In genomic region chr3:41370765-41371535, GRCh38 we compare ENCODE assay signal across 7 cellular contexts.
DNase-seq lines count a peak whose midpoint lies in the region; TF ChIP-seq lines count a peak whose summit lies in the region.
"Not testable (repeated sequence)": the region's sequence is repeated elsewhere in the genome, so short reads cannot be mapped to it uniquely, and the experiment has no call there.

No MANE protein-coding gene starts in this region.

- WGBS in endodermal cell (ENCODE audit: insufficient coverage in 1 of 2, insufficient read length in 1 of 2), 2 experiments, result 64 to 75% methylated on average over 5 to 11 of the region's 11 CpGs
- no CpG with 5 or more reads among the region's 11 CpGs for WGBS in mesendoderm (ENCODE audit: extremely low coverage, insufficient coverage, low lambda C conversion rate)

- not testable (repeated sequence) for H2AK5ac ChIP-seq in mesendoderm (ENCODE audit: low read length)

- not testable (repeated sequence) for H3K4ac ChIP-seq in mesendoderm (ENCODE audit: low read depth, low read length)

- H3K4me3 ChIP-seq in endodermal cell (ENCODE audit: low read length); mesendoderm (ENCODE audit: low read length); parathyroid adenoma (ENCODE audit: low read depth, low read length): not testable (repeated sequence)

- H3K9me3 Mint-ChIP-seq in endodermal cell, result peaks cover 11% of the 10 kb centered on the region

- H3K79me1 ChIP-seq in mesendoderm (ENCODE audit: low read length), result not testable (repeated sequence)

- not testable (repeated sequence) for H3K4me3 Mint-ChIP-seq in endodermal cell

- not testable (repeated sequence) for H3K56ac ChIP-seq in mesendoderm (ENCODE audit: low read length)

- TF ChIP-seq CTCF in endodermal cell (conservative IDR thresholded peaks at IDR 0.05); parathyroid adenoma (IDR thresholded peaks at IDR 0.05): not testable (repeated sequence)

- H3K27ac ChIP-seq in endodermal cell (ENCODE audit: low read depth, low read length); mesendoderm (ENCODE audit: low read depth, low read length); parathyroid adenoma: not testable (repeated sequence)

- H3K79me2 ChIP-seq in mesendoderm (ENCODE audit: control insufficient read depth, insufficient read depth, low read length); parathyroid adenoma: not testable (repeated sequence)

- H3K4me2 ChIP-seq in mesendoderm (ENCODE audit: low read length); parathyroid adenoma (ENCODE audit: low read length): not testable (repeated sequence)

- not testable (repeated sequence) for H3K27me3 Mint-ChIP-seq in endodermal cell (ENCODE audit: insufficient read depth)

- peak; percentile 61 for DNase-seq in HT-29 (ENCODE audit: low spot score)
- peak; percentile 33 for DNase-seq in NCI-H2227 (lab: John Stamatoyannopoulos, UW; ENCODE audit: unreplicated experiment)
- peak; percentile 29 for DNase-seq in NCI-H82 (lab: John Stamatoyannopoulos, UW)
- peak; percentile 47 for DNase-seq in astrocyte of the hippocampus (ENCODE audit: low read depth, low spot score)
- DNase-seq in endodermal cell, result peak; percentile 67
- DNase-seq in mesendoderm, result peak; percentile 49

- not testable (repeated sequence) for H3K18ac ChIP-seq in mesendoderm (ENCODE audit: low read length)

- H2BK5ac ChIP-seq in mesendoderm (ENCODE audit: low read length), result not testable (repeated sequence)

- not testable (repeated sequence) for H3K27me3 ChIP-seq in endodermal cell (ENCODE audit: control insufficient read depth, insufficient read depth, low read length, poor library complexity, severe bottlenecking); mesendoderm (ENCODE audit: insufficient read depth, low read length, poor library complexity); parathyroid adenoma (ENCODE audit: control insufficient read depth, insufficient read depth, low read length)

- not testable (repeated sequence) for H3K36me3 ChIP-seq in endodermal cell (ENCODE audit: control insufficient read depth, insufficient read depth, low read length); mesendoderm (ENCODE audit: control insufficient read depth, insufficient read depth, low read length); parathyroid adenoma (ENCODE audit: control insufficient read depth, insufficient read depth, low read length)

- not testable (repeated sequence) for H4K5ac ChIP-seq in mesendoderm (ENCODE audit: low read length)

- not testable (repeated sequence) for H3K36me3 Mint-ChIP-seq in endodermal cell (ENCODE audit: low read depth)

- H3K9ac ChIP-seq in endodermal cell (ENCODE audit: extremely low read depth, low read length, poor library complexity, severe bottlenecking); mesendoderm (ENCODE audit: low read length); parathyroid adenoma: not testable (repeated sequence)

- H2BK120ac ChIP-seq in mesendoderm (ENCODE audit: low read depth, low read length), result not testable (repeated sequence)

- not testable (repeated sequence) for H3K9me3 ChIP-seq in endodermal cell (ENCODE audit: control insufficient read depth, low read length); parathyroid adenoma (ENCODE audit: control insufficient read depth, low read length)

- peak overlapping the region; percentile 54 for H3K27ac Mint-ChIP-seq in endodermal cell

- H2AFZ ChIP-seq in parathyroid adenoma, result peak overlapping the region; percentile 29

- H2BK15ac ChIP-seq in mesendoderm (replicated peaks; ENCODE audit: low read depth), result not testable (repeated sequence)

- H3K4me1 ChIP-seq in endodermal cell (ENCODE audit: control insufficient read depth, insufficient read depth, low read length), result peaks cover 14% of the 10 kb centered on the region
- H3K4me1 ChIP-seq in mesendoderm (ENCODE audit: control insufficient read depth, low read depth, low read length); parathyroid adenoma: not testable (repeated sequence)

- H4K8ac ChIP-seq in mesendoderm (ENCODE audit: low read depth, low read length), result not testable (repeated sequence)

- peaks cover 27% of the 10 kb centered on the region for H3K4me1 Mint-ChIP-seq in endodermal cell

- H3K23ac ChIP-seq in mesendoderm (ENCODE audit: low read length), result not testable (repeated sequence)
